ENCODE assay signal across 1 cellular context in the genomic region with DNA sequence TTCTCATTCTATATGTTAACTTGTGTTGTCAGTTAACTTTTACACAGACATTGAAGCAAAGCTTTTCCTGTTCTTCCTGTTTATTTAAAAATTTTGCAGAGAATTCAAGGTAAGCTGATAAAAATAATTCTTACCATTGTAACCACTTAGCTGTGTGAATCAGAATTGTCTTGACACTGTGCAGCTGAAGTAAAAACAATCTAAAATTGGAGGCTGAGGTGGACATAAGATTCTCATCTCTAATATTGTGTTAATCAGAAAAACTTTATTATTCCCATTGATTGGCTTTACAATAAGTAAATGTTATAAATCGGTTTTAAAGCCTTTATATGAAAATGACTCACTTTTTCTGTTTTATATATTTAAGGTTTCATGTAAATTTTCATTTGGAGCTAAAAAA.
TF ChIP-seq lines count a peak whose summit lies in the region.

No MANE protein-coding gene starts in this region.

TF ChIP-seq in K562, 482 proteins besides CTCF, POLR2A, EP300 and RAD21 (continued from another document):
- TF ChIP-seq, protein P1, sequence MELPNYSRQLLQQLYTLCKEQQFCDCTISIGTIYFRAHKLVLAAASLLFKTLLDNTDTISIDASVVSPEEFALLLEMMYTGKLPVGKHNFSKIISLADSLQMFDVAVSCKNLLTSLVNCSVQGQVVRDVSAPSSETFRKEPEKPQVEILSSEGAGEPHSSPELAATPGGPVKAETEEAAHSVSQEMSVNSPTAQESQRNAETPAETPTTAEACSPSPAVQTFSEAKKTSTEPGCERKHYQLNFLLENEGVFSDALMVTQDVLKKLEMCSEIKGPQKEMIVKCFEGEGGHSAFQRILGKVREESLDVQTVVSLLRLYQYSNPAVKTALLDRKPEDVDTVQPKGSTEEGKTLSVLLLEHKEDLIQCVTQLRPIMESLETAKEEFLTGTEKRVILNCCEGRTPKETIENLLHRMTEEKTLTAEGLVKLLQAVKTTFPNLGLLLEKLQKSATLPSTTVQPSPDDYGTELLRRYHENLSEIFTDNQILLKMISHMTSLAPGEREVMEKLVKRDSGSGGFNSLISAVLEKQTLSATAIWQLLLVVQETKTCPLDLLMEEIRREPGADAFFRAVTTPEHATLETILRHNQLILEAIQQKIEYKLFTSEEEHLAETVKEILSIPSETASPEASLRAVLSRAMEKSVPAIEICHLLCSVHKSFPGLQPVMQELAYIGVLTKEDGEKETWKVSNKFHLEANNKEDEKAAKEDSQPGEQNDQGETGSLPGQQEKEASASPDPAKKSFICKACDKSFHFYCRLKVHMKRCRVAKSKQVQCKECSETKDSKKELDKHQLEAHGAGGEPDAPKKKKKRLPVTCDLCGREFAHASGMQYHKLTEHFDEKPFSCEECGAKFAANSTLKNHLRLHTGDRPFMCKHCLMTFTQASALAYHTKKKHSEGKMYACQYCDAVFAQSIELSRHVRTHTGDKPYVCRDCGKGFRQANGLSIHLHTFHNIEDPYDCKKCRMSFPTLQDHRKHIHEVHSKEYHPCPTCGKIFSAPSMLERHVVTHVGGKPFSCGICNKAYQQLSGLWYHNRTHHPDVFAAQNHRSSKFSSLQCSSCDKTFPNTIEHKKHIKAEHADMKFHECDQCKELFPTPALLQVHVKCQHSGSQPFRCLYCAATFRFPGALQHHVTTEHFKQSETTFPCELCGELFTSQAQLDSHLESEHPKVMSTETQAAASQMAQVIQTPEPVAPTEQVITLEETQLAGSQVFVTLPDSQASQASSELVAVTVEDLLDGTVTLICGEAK (IDR thresholded peaks at IDR 0.05), result peak; percentile 81
- TF ChIP-seq, protein P1 (CRISPR knock-in tag; IDR thresholded peaks at IDR 0.05), result peak; percentile 36; the same call in 1 of the 2 replicates
- TF ChIP-seq SRF (CRISPR knock-in tag; IDR thresholded peaks at IDR 0.05), result no peak
